9 cellular contexts compared by ENCODE assay signal in genomic region chr10:124721295-124722052, GRCh38. TPM values are rescaled to one million over a fixed set of nuclear protein-coding genes. Genes with fewer than 3 reads are reported as not detected.
DNase-seq lines count a peak whose midpoint lies in the region; ATAC-seq lines count a peak whose summit lies in the region.
"Had no signal": no experiment of that assay in that cellular context is flagged by ENCODE, and none has a peak within 500 bp of the region (broad histone marks: within the 10 kb centered on the region; RNA-seq: fewer than 3 reads in every experiment).

No MANE protein-coding gene starts in this region.

- peaks cover 47% of the 10 kb centered on the region for H3K36me3 Mint-ChIP-seq in activated CD4-positive, alpha-beta memory T cell treated with anti-CD3 and anti-CD28 coated beads, Interleukin-2, amount 10 ng/mL, durations not matched to agents 7 days and 5 days (ENCODE audit: low read depth)
- peaks cover 7% of the 10 kb centered on the region for H3K36me3 Mint-ChIP-seq in stimulated activated memory B cell treated with anti-CD40 and anti-IgM and Interleukin-4, amounts not matched to agents 10 μg/mL and 1 μg/mL and 100 μg/mL, for 72 hours

- WGBS in right cardiac atrium = 36% methylated on average over 18 of the region's 18 CpGs

- no peak overlapping the region for H3K4me3 ChIP-seq in right cardiac atrium (ENCODE audit: low read length)

- peak overlapping the region; percentile 85 for H3K27ac ChIP-seq in right cardiac atrium (ENCODE audit: low read length)

- peaks cover 95% of the 10 kb centered on the region for H3K4me1 Mint-ChIP-seq in activated CD4-positive, alpha-beta memory T cell treated with anti-CD3 and anti-CD28 coated beads, Interleukin-2, amount 10 ng/mL, durations not matched to agents 7 days and 5 days
- H3K4me1 Mint-ChIP-seq in stimulated activated memory B cell treated with anti-CD40 and anti-IgM and Interleukin-4, amounts not matched to agents 10 μg/mL and 1 μg/mL and 100 μg/mL, for 72 hours = peaks cover 87% of the 10 kb centered on the region

- peak; percentile 66 for DNase-seq in KG1 (lab: John Stamatoyannopoulos, UW)
- no peak for DNase-seq in activated CD4-positive, alpha-beta memory T cell treated with anti-CD3 and anti-CD28 coated beads, Interleukin-2, amount 10 ng/mL, durations not matched to agents 7 days and 5 days
- peak; percentile 62 to 85 (median 64) for DNase-seq in right cardiac atrium
- DNase-seq in D341Med (ENCODE audit: low spot score) = no peak
- no peak for DNase-seq in NCI-H2196 treated with DMSO at 0.1 percent for 48 hours (lab: John Stamatoyannopoulos, UW; ENCODE audit: unreplicated experiment)
- DNase-seq in EL = no peak
- DNase-seq: activated CD4-positive, alpha-beta T cell treated with anti-CD3 and anti-CD28 coated beads for 4 hours had no signal

- H3K27me3 ChIP-seq in right cardiac atrium (ENCODE audit: control insufficient read depth, insufficient read depth) = no peaks in the 10 kb centered on the region

- H3K27ac Mint-ChIP-seq in activated CD4-positive, alpha-beta memory T cell treated with anti-CD3 and anti-CD28 coated beads, Interleukin-2, amount 10 ng/mL, durations not matched to agents 7 days and 5 days = peak overlapping the region; percentile 87
- H3K27ac Mint-ChIP-seq in stimulated activated memory B cell treated with anti-CD40 and anti-IgM and Interleukin-4, amounts not matched to agents 10 μg/mL and 1 μg/mL and 100 μg/mL, for 72 hours = peak overlapping the region; percentile 86

- H3K4me3 Mint-ChIP-seq in activated CD4-positive, alpha-beta memory T cell treated with anti-CD3 and anti-CD28 coated beads, Interleukin-2, amount 10 ng/mL, durations not matched to agents 7 days and 5 days = peak overlapping the region; percentile 3
- H3K4me3 Mint-ChIP-seq in stimulated activated memory B cell treated with anti-CD40 and anti-IgM and Interleukin-4, amounts not matched to agents 10 μg/mL and 1 μg/mL and 100 μg/mL, for 72 hours = peak overlapping the region; percentile 28

- H3K27me3 Mint-ChIP-seq in activated CD4-positive, alpha-beta memory T cell treated with anti-CD3 and anti-CD28 coated beads, Interleukin-2, amount 10 ng/mL, durations not matched to agents 7 days and 5 days = no peaks in the 10 kb centered on the region
- H3K27me3 Mint-ChIP-seq in stimulated activated memory B cell treated with anti-CD40 and anti-IgM and Interleukin-4, amounts not matched to agents 10 μg/mL and 1 μg/mL and 100 μg/mL, for 72 hours = no peaks in the 10 kb centered on the region

- no peaks in the 10 kb centered on the region for H3K9me3 Mint-ChIP-seq in activated CD4-positive, alpha-beta memory T cell treated with anti-CD3 and anti-CD28 coated beads, Interleukin-2, amount 10 ng/mL, durations not matched to agents 7 days and 5 days
- no peaks in the 10 kb centered on the region for H3K9me3 Mint-ChIP-seq in stimulated activated memory B cell treated with anti-CD40 and anti-IgM and Interleukin-4, amounts not matched to agents 10 μg/mL and 1 μg/mL and 100 μg/mL, for 72 hours

- ATAC-seq in right cardiac atrium (peak; percentile 74 to 85), GM21786 (IDR thresholded peaks at IDR 0.05; ENCODE audit: unreplicated experiment) (no peak)
- ATAC-seq in stimulated activated memory B cell treated with anti-CD40 and anti-IgM and Interleukin-4, amounts not matched to agents 10 μg/mL and 1 μg/mL and 100 μg/mL, for 72 hours = no peak

- peaks cover 57% of the 10 kb centered on the region for H3K4me1 ChIP-seq in right cardiac atrium (ENCODE audit: control insufficient read depth, insufficient read depth, low read length)

- POLR2A ChIA-PET in activated CD4-positive, alpha-beta memory T cell treated with anti-CD3 and anti-CD28 coated beads, Interleukin-2, amount 10 ng/mL, durations not matched to agents 7 days and 5 days (lab: Charles Lee) = interaction anchor here (0.6 to 15.8 kb wide), 9 partner anchors 10 to 109 kb away, joined by 3 to 460 read pairs (median 6); no protein-coding TSS in a partner anchor

- H3K9me3 ChIP-seq in right cardiac atrium (ENCODE audit: control insufficient read depth, low read length) = no peaks in the 10 kb centered on the region

- CTCF ChIA-PET in activated CD4-positive, alpha-beta memory T cell treated with anti-CD3 and anti-CD28 coated beads, Interleukin-2, amount 10 ng/mL, durations not matched to agents 7 days and 5 days (lab: Charles Lee) = interaction anchor here (0.7 to 13.0 kb wide), 8 partner anchors 12 to 195 kb away, joined by 3 to 164 read pairs (median 23); no protein-coding TSS in a partner anchor

- intact Hi-C loops in right cardiac atrium (cut with DNase I) = loop anchor here in 1 of 4 donors (5.0 kb wide), 1 partner anchor 89 kb away; no protein-coding TSS in a partner anchor

RNA-seq across cellular contexts. Expression of gene FAM53B, which starts 22.7 kb away (rescaled TPM):
- total RNA-seq in activated CD4-positive, alpha-beta memory T cell treated with anti-CD3 and anti-CD28 coated beads, Interleukin-2, amount 10 ng/mL, durations not matched to agents 7 days and 5 days = 10 to 100 TPM; 44.9 to 46.6 TPM
- 10 to 100 TPM; 34.6 to 58.3 (median 49.8) TPM for total RNA-seq in right cardiac atrium
- 39.5 TPM for polyA plus RNA-seq in right cardiac atrium

Comparison
In these comparisons a context has a peak if more than half of its experiments do, and no peak if none do; other contexts are left out.
1. DNase-seq: peak in KG1 (single experiment) and right cardiac atrium (3 of 3); none in activated CD4-positive, alpha-beta memory T cell treated with anti-CD3 and anti-CD28 coated beads, Interleukin-2, amount 10 ng/mL, durations not matched to agents 7 days and 5 days (single experiment), D341Med (single experiment), NCI-H2196 treated with DMSO at 0.1 percent for 48 hours (single experiment) and EL (single experiment).
2. ATAC-seq: peak in right cardiac atrium (2 of 2); none in stimulated activated memory B cell treated with anti-CD40 and anti-IgM and Interleukin-4, amounts not matched to agents 10 μg/mL and 1 μg/mL and 100 μg/mL, for 72 hours (single experiment) and GM21786 (single experiment).